1 cellular context compared by ENCODE assay signal in genomic region chr7:149195180-149196150, GRCh38.
TF ChIP-seq lines count a peak whose summit lies in the region.

TSS of gene ZNF282 (plus strand) at chr7:149195546. CDS start at chr7:149195590, 44 bp downstream.

TF ChIP-seq in HepG2, 621 proteins besides CTCF, POLR2A, EP300 and RAD21 (continued from another document and continues in another):
- TF ChIP-seq ZFP91 (CRISPR knock-in tag; IDR thresholded peaks at IDR 0.05; ENCODE audit: borderline replicate concordance) (peak; percentile 65), ZNF331 (CRISPR knock-in tag; IDR thresholded peaks at IDR 0.05) (peak; percentile 45; the same call in 1 of the 2 replicates), KLF11 (CRISPR knock-in tag; IDR thresholded peaks at IDR 0.05) (no peak), ZSCAN22 (CRISPR knock-in tag; IDR thresholded peaks at IDR 0.05) (no peak), MYC (CRISPR knock-in tag; IDR thresholded peaks at IDR 0.05; ENCODE audit: borderline replicate concordance) (peak; percentile 71; the same call in 1 of the 2 replicates), ZNF782 (CRISPR knock-in tag; IDR thresholded peaks at IDR 0.05; ENCODE audit: borderline replicate concordance) (peak; percentile 76), ARNT2 (CRISPR knock-in tag; IDR thresholded peaks at IDR 0.05; ENCODE audit: low read depth) (peak; percentile 82), TEAD3 (CRISPR knock-in tag; optimal IDR thresholded peaks at IDR 0.05; ENCODE audit: borderline replicate concordance) (peak; percentile 62), TP53 (CRISPR knock-in tag; conservative IDR thresholded peaks at IDR 0.05) (peak; percentile 62; the same call in 1 of the 2 replicates), NR2C2 (CRISPR knock-in tag; IDR thresholded peaks at IDR 0.05; ENCODE audit: borderline replicate concordance) (peak; percentile 52; the same call in 1 of the 2 replicates), PHF5A (CRISPR knock-in tag; IDR thresholded peaks at IDR 0.05; ENCODE audit: low read depth, unreplicated experiment) (peak; percentile 76), PRMT3 (CRISPR knock-in tag; IDR thresholded peaks at IDR 0.05; ENCODE audit: borderline replicate concordance, low read depth) (no peak), NFRKB (IDR thresholded peaks at IDR 0.05) (no peak), ZNF317 (CRISPR knock-in tag; IDR thresholded peaks at IDR 0.05) (0 out of 2 replicates have a peak, but pooled peaks have one; percentile 39), RXRB (CRISPR knock-in tag; IDR thresholded peaks at IDR 0.05; ENCODE audit: borderline replicate concordance) (peak; percentile 76), KDM1A (CRISPR knock-in tag; IDR thresholded peaks at IDR 0.05) (0 out of 2 replicates have a peak, but pooled peaks have one; percentile 29), ZNF441 (CRISPR knock-in tag; IDR thresholded peaks at IDR 0.05; ENCODE audit: borderline replicate concordance) (peak; percentile 50), ZNF768 (CRISPR knock-in tag; IDR thresholded peaks at IDR 0.05) (peak; percentile 56; the same call in 1 of the 2 replicates), ZNF20 (CRISPR knock-in tag; IDR thresholded peaks at IDR 0.05) (peak; percentile 45; the same call in 1 of the 2 replicates), CEBPG (CRISPR knock-in tag; IDR thresholded peaks at IDR 0.05) (peak; percentile 30; the same call in 1 of the 2 replicates), MNT (IDR thresholded peaks at IDR 0.05) (no peak), KLF9 (CRISPR knock-in tag; IDR thresholded peaks at IDR 0.05; ENCODE audit: low read depth) (0 out of 2 replicates have a peak, but pooled peaks have one; percentile 48), SP5 (CRISPR knock-in tag; IDR thresholded peaks at IDR 0.05; ENCODE audit: borderline replicate concordance, low read depth) (peak; percentile 33; the same call in 1 of the 2 replicates), MTERF4 (CRISPR knock-in tag; IDR thresholded peaks at IDR 0.05) (peak; percentile 68; the same call in 1 of the 2 replicates), ZC3H13 (CRISPR knock-in tag; IDR thresholded peaks at IDR 0.05) (peak; percentile 53; the same call in 1 of the 2 replicates), MXI1 (IDR thresholded peaks at IDR 0.05; ENCODE audit: borderline replicate concordance, low read depth, low read length) (peak; percentile 55; the same call in 1 of the 3 replicates), ZBTB39 (CRISPR knock-in tag; IDR thresholded peaks at IDR 0.05) (0 out of 2 replicates have a peak, but pooled peaks have one; percentile 53), SRY (CRISPR knock-in tag; IDR thresholded peaks at IDR 0.05) (peak; percentile 65), ZNF207 (IDR thresholded peaks at IDR 0.05; ENCODE audit: borderline replicate concordance) (no peak), GABPB1 (CRISPR knock-in tag; IDR thresholded peaks at IDR 0.05) (peak; percentile 84), NCOA1 (CRISPR knock-in tag; IDR thresholded peaks at IDR 0.05) (0 out of 2 replicates have a peak, but pooled peaks have one; percentile 37), ELF3 (CRISPR knock-in tag; IDR thresholded peaks at IDR 0.05) (peak; percentile 48; the same call in 1 of the 2 replicates), ZBTB25 (CRISPR knock-in tag; IDR thresholded peaks at IDR 0.05) (peak; percentile 73; the same call in 1 of the 2 replicates), SOX13 (IDR thresholded peaks at IDR 0.05) (no peak), SOX13 (CRISPR knock-in tag; conservative IDR thresholded peaks at IDR 0.05 in 1 of 2, IDR thresholded peaks at IDR 0.05 in 1 of 2) (peak in 1 of 2 experiments; percentile 46; a peak in 2 of 4 replicates), ZFX (CRISPR knock-in tag; IDR thresholded peaks at IDR 0.05; ENCODE audit: low read depth) (peak; percentile 97), GATAD2A (CRISPR knock-in tag; IDR thresholded peaks at IDR 0.05) (peak; percentile 59), PHF20 (CRISPR knock-in tag; IDR thresholded peaks at IDR 0.05) (peak; percentile 77), ZNF329 (CRISPR knock-in tag; IDR thresholded peaks at IDR 0.05; ENCODE audit: low read depth) (peak; percentile 85), TCF7 (IDR thresholded peaks at IDR 0.05; ENCODE audit: low read depth) (no peak), CHD2 (IDR thresholded peaks at IDR 0.05; ENCODE audit: low read depth, low read length) (peak; percentile 25; the same call in 1 of the 2 replicates)
- TF ChIP-seq, protein P1, sequence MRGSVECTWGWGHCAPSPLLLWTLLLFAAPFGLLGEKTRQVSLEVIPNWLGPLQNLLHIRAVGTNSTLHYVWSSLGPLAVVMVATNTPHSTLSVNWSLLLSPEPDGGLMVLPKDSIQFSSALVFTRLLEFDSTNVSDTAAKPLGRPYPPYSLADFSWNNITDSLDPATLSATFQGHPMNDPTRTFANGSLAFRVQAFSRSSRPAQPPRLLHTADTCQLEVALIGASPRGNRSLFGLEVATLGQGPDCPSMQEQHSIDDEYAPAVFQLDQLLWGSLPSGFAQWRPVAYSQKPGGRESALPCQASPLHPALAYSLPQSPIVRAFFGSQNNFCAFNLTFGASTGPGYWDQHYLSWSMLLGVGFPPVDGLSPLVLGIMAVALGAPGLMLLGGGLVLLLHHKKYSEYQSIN (CRISPR knock-in tag; IDR thresholded peaks at IDR 0.05; ENCODE audit: borderline replicate concordance) = no peak
- TF ChIP-seq, protein P2, sequence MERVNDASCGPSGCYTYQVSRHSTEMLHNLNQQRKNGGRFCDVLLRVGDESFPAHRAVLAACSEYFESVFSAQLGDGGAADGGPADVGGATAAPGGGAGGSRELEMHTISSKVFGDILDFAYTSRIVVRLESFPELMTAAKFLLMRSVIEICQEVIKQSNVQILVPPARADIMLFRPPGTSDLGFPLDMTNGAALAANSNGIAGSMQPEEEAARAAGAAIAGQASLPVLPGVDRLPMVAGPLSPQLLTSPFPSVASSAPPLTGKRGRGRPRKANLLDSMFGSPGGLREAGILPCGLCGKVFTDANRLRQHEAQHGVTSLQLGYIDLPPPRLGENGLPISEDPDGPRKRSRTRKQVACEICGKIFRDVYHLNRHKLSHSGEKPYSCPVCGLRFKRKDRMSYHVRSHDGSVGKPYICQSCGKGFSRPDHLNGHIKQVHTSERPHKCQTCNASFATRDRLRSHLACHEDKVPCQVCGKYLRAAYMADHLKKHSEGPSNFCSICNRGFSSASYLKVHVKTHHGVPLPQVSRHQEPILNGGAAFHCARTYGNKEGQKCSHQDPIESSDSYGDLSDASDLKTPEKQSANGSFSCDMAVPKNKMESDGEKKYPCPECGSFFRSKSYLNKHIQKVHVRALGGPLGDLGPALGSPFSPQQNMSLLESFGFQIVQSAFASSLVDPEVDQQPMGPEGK (CRISPR knock-in tag; IDR thresholded peaks at IDR 0.05) = peak; percentile 70
- TF ChIP-seq, protein P3, sequence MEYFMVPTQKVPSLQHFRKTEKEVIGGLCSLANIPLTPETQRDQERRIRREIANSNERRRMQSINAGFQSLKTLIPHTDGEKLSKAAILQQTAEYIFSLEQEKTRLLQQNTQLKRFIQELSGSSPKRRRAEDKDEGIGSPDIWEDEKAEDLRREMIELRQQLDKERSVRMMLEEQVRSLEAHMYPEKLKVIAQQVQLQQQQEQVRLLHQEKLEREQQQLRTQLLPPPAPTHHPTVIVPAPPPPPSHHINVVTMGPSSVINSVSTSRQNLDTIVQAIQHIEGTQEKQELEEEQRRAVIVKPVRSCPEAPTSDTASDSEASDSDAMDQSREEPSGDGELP (IDR thresholded peaks at IDR 0.05; ENCODE audit: borderline replicate concordance, low read depth) = peak; percentile 82; the same call in 1 of the 2 replicates
- TF ChIP-seq, protein P4, sequence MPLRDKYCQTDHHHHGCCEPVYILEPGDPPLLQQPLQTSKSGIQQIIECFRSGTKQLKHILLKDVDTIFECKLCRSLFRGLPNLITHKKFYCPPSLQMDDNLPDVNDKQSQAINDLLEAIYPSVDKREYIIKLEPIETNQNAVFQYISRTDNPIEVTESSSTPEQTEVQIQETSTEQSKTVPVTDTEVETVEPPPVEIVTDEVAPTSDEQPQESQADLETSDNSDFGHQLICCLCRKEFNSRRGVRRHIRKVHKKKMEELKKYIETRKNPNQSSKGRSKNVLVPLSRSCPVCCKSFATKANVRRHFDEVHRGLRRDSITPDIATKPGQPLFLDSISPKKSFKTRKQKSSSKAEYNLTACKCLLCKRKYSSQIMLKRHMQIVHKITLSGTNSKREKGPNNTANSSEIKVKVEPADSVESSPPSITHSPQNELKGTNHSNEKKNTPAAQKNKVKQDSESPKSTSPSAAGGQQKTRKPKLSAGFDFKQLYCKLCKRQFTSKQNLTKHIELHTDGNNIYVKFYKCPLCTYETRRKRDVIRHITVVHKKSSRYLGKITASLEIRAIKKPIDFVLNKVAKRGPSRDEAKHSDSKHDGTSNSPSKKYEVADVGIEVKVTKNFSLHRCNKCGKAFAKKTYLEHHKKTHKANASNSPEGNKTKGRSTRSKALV (CRISPR knock-in tag; IDR thresholded peaks at IDR 0.05) = peak; percentile 78
- TF ChIP-seq, protein P5, sequence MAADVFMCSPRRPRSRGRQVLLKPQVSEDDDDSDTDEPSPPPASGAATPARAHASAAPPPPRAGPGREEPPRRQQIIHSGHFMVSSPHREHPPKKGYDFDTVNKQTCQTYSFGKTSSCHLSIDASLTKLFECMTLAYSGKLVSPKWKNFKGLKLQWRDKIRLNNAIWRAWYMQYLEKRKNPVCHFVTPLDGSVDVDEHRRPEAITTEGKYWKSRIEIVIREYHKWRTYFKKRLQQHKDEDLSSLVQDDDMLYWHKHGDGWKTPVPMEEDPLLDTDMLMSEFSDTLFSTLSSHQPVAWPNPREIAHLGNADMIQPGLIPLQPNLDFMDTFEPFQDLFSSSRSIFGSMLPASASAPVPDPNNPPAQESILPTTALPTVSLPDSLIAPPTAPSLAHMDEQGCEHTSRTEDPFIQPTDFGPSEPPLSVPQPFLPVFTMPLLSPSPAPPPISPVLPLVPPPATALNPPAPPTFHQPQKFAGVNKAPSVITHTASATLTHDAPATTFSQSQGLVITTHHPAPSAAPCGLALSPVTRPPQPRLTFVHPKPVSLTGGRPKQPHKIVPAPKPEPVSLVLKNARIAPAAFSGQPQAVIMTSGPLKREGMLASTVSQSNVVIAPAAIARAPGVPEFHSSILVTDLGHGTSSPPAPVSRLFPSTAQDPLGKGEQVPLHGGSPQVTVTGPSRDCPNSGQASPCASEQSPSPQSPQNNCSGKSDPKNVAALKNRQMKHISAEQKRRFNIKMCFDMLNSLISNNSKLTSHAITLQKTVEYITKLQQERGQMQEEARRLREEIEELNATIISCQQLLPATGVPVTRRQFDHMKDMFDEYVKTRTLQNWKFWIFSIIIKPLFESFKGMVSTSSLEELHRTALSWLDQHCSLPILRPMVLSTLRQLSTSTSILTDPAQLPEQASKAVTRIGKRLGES (CRISPR knock-in tag; IDR thresholded peaks at IDR 0.05; ENCODE audit: borderline replicate concordance) = peak; percentile 61; the same call in 1 of the 2 replicates
